In the genomic region with DNA sequence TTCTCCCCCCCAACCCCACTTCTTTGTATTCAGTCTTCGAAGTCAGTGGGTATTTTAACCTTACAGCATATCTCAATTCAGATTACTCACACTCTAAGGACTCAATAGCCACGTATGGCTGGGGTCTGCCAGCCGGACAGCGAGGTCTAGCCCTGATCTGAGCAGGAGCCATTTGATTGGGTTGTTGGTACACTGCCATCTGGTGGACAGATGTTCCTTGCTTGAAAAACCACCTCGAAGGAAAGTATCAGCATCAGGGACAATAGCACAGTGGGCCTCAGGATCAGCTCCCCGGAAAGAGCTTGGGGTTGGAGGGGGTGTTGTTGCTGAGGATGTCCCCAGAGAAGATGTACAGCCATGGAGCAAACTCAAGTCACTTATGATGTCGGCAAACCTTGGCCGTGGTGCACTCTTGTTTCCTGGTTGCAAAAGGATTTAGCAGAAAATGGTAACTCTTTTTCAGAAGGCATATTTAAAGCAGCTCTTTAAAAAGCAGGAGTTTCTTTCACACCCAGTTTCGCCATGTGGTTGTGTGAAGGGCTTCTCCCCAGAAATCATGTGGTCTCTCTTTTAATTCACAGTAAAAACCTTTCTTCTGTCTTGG, we compare ENCODE assay signal across 8 cellular contexts. TPM values are rescaled to one million over a fixed set of nuclear protein-coding genes. Genes with fewer than 3 reads are reported as not detected.
DNase-seq lines count a peak whose midpoint lies in the region; FAIRE-seq and TF ChIP-seq lines count a peak whose summit lies in the region.

No MANE protein-coding gene starts in this region.

- TF ChIP-seq EP300 in ovary (IDR thresholded peaks at IDR 0.05) = no peak

- no peaks in the 10 kb centered on the region for H3K4me1 ChIP-seq in ovary (ENCODE audit: insufficient read depth)

- no peaks in the 10 kb centered on the region for H3K27me3 ChIP-seq in ovary

- H3K36me3 ChIP-seq in ovary = no peaks in the 10 kb centered on the region

- intact Hi-C loops in ovary (cut with DNase I) = loop anchor here in 3 of 4 donors (5.0 kb wide), 2 partner anchors 154 to 194 kb away; no protein-coding TSS in a partner anchor

- H3K27ac ChIP-seq in ovary = no peak overlapping the region

- TF ChIP-seq POLR2A in ovary (IDR thresholded peaks at IDR 0.05) = no peak

- no peaks in the 10 kb centered on the region for H3K9me3 ChIP-seq in ovary

- peak; percentile 28 to 65 (median 60) for TF ChIP-seq CTCF in ovary (IDR thresholded peaks at IDR 0.05)

- 28 to 35% (median 30%) methylated on average over 9 of the region's 9 CpGs for WGBS in ovary, 3 donors

- H3K4me3 ChIP-seq in ovary = no peak overlapping the region

- DNase-seq in SIG-M5 treated with dmso at 0.1 percent for 504 hours (lab: John Stamatoyannopoulos, UW; ENCODE audit: unreplicated experiment) (peak; percentile 52), SIG-M5 (lab: John Stamatoyannopoulos, UW) (no peak), Kasumi-1 (lab: John Stamatoyannopoulos, UW) (peak; percentile 61 to 68), SHP77 (lab: John Stamatoyannopoulos, UW) (peak; percentile 18 to 57), frontal cortex (ENCODE audit: low spot score in 2 of 2) (peak; percentile 44 to 62), ovary (peak; percentile 40 to 63 (median 51)), middle frontal gyrus (ENCODE audit: extremely low spot score, low spot score) (no peak)
- DNase-seq in activated effector memory CD4-positive, alpha-beta T cell treated with Interleukin-2 at 50 U/mL for 16 hours = peak; percentile 12

- no peak for FAIRE-seq in frontal cortex (lab: Jason Lieb, UNC)

RNA-seq across cellular contexts. Expression of a gene that starts 31.7 kb away (rescaled TPM):
- total RNA-seq in frontal cortex (under 0.01 TPM), ovary (10 to 100 TPM in 1 of 7 donors, 1 to 10 TPM in 4, under 1 TPM in 2; 0.24 to 13.6 (median 2.0) TPM)
- 10 to 100 TPM in 1 of 2 donors, 1 to 10 TPM in 1; 3.5 to 12.1 TPM for polyA plus RNA-seq in ovary

Comparison
In these comparisons a context has a peak if more than half of its experiments do, and no peak if none do; other contexts are left out.
1. DNase-seq: peak in SIG-M5 treated with dmso at 0.1 percent for 504 hours (single experiment), Kasumi-1 (2 of 2), SHP77 (2 of 2), activated effector memory CD4-positive, alpha-beta T cell treated with Interleukin-2 at 50 U/mL for 16 hours (single experiment), frontal cortex (2 of 2) and ovary (5 of 5); none in SIG-M5 (single experiment) and middle frontal gyrus (single experiment).